26 cellular contexts compared by ENCODE assay signal in the genomic region with DNA sequence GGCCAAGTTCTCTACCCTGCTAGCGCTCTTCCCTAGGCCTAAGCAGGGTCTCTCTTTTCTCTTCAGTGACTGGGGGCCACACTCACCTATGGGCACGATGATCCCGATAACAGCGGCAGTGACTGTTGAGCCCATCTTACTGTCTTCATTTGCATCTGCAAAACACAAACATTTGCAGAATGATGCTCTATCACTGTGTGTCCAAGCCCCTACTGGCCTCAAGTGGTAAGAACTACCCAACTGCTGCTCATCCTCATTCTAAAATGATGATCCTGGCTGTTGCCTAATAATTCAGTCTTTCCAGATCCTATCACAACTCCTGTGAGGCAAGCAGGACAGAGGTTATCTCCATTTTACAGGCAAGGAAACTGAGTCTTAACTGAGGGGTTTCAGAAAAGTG. TPM values are rescaled to one million over a fixed set of nuclear protein-coding genes. Genes with fewer than 3 reads are reported as not detected.
DNase-seq lines count a peak whose midpoint lies in the region; ATAC-seq and TF ChIP-seq lines count a peak whose summit lies in the region.
"Had no signal": no experiment of that assay in that cellular context is flagged by ENCODE, and none has a peak within 500 bp of the region (broad histone marks: within the 10 kb centered on the region; RNA-seq: fewer than 3 reads in every experiment).

No MANE protein-coding gene starts in this region.

- no peak overlapping the region for H3K9ac ChIP-seq in IMR-90 (ENCODE audit: low read depth, low read length)

- no peaks in the 10 kb centered on the region for H3K9me3 ChIP-seq in IMR-90 (ENCODE audit: control insufficient read depth, insufficient read depth, low read length)
- H3K9me3 ChIP-seq: left lung, pancreas, right atrium auricular region, thoracic aorta had no signal

- H2BK15ac ChIP-seq in IMR-90 (ENCODE audit: low read depth, low read length), result peak overlapping the region; percentile 73; the same call in 1 of the 3 replicates

- H4K91ac ChIP-seq in IMR-90 (ENCODE audit: insufficient read depth, low read depth, low read length), result peak overlapping the region; percentile 53; the same call in 1 of the 2 replicates

- no peaks in the 10 kb centered on the region for H3K9me2 ChIP-seq in GM23338 (ENCODE audit: insufficient read depth)

- no peaks in the 10 kb centered on the region for H3K27me3 Mint-ChIP-seq in nephron progenitor cell (ENCODE audit: low read depth, poor library complexity)
- peaks cover 8% of the 10 kb centered on the region for H3K27me3 Mint-ChIP-seq in GM23338 (ENCODE audit: insufficient read depth, low read depth, poor library complexity)
- H3K27me3 Mint-ChIP-seq: activated naive CD4-positive, alpha-beta T cell treated with anti-CD3 and anti-CD28 coated beads, Interleukin-2, amount 10 ng/mL, durations not matched to agents 7 days and 5 days; CD4-positive, CD25-positive, alpha-beta regulatory T cell; naive thymus-derived CD8-positive, alpha-beta T cell had no signal

- dilution Hi-C loops in IMR-90 (cut with HindIII; ENCODE audit: low sequenced_read_pairs, unreplicated experiment), result no loop called here

- no peak overlapping the region for H3K4me3 ChIP-seq in GM12864 (ENCODE audit: low read depth, low read length)
- no peak overlapping the region for H3K4me3 ChIP-seq in IMR-90 (ENCODE audit: insufficient read depth, low read depth, low read length)
- H3K4me3 ChIP-seq in choroid plexus epithelial cell (ENCODE audit: low read depth, low read length), result no peak overlapping the region
- H3K4me3 ChIP-seq in GM23338, result no peak overlapping the region
- H3K4me3 ChIP-seq: left lung, pancreas, right atrium auricular region, thoracic aorta had no signal

- H3K27me3 ChIP-seq in IMR-90 (ENCODE audit: control insufficient read depth, insufficient read depth, low read length) (no peaks in the 10 kb centered on the region), GM23338 (ENCODE audit: insufficient read depth) (no peaks in the 10 kb centered on the region)
- H3K27me3 ChIP-seq: left lung, pancreas, right atrium auricular region had no signal

- no peak for TF ChIP-seq POLR2A in IMR-90 (IDR thresholded peaks at IDR 0.05; ENCODE audit: low read depth, low read length)

- no peaks in the 10 kb centered on the region for H3K79me2 ChIP-seq in GM23338 (replicated peaks; ENCODE audit: insufficient read depth)

- DNase-seq in GM12864 (ENCODE audit: low read depth) (no peak), IMR-90 (no peak), choroid plexus epithelial cell (ENCODE audit: low read depth) (no peak), nephron progenitor cell (no peak), GM23338 (ENCODE audit: low spot score) (no peak), NCI-H2196 treated with DMSO at 0.1 percent for 48 hours (lab: John Stamatoyannopoulos, UW; ENCODE audit: unreplicated experiment) (no peak)
- DNase-seq in stimulated activated CD4-positive, alpha-beta T cell treated with anti-CD3 and anti-CD28 coated beads, Interleukin-12 subunit alpha, Interleukin-12 subunit beta, amount 100 ng/mL, for 4 hours, result no peak
- DNase-seq: activated CD4-positive, alpha-beta T cell treated with anti-CD3 and anti-CD28 coated beads for 4 hours; activated naive CD4-positive, alpha-beta T cell treated with anti-CD3 and anti-CD28 coated beads, Interleukin-2, amount 10 ng/mL, durations not matched to agents 7 days and 5 days; anterior cingulate cortex; caudate nucleus; CD4-positive, CD25-positive, alpha-beta regulatory T cell; head of caudate nucleus; Karpas-422; left lung; MV-4-11; naive thymus-derived CD8-positive, alpha-beta T cell; NCI-H187; NCI-H526 treated with DMSO at 0.1 percent for 48 hours; pancreas; RPMI8226; stimulated activated CD4-positive, alpha-beta T cell treated with anti-CD3 and anti-CD28 coated beads, Interleukin-4, amount 100 ng/mL, for 4 hours; stimulated activated naive CD8-positive, alpha-beta T cell treated with anti-CD3 and anti-CD28 coated beads, Interleukin-15, Interleukin-2, amounts not matched to agents 100 U/mL and 50 U/mL, for 24 hours; T-helper 2 cell had no signal

- no peaks in the 10 kb centered on the region for H3K9me3 Mint-ChIP-seq in nephron progenitor cell
- no peaks in the 10 kb centered on the region for H3K9me3 Mint-ChIP-seq in GM23338
- H3K9me3 Mint-ChIP-seq: activated naive CD4-positive, alpha-beta T cell treated with anti-CD3 and anti-CD28 coated beads, Interleukin-2, amount 10 ng/mL, durations not matched to agents 7 days and 5 days; CD4-positive, CD25-positive, alpha-beta regulatory T cell; naive thymus-derived CD8-positive, alpha-beta T cell had no signal

- CTCF ChIA-PET in IMR-90 (lab: Yijun Ruan, JAX), result interaction anchor here (0.5 to 0.6 kb wide), 3 partner anchors 51 to 403 kb away, joined by 3 to 5 read pairs (median 4); no protein-coding TSS in a partner anchor

- peaks cover 16% of the 10 kb centered on the region for H3K4me1 Mint-ChIP-seq in nephron progenitor cell
- no peaks in the 10 kb centered on the region for H3K4me1 Mint-ChIP-seq in GM23338
- H3K4me1 Mint-ChIP-seq: activated naive CD4-positive, alpha-beta T cell treated with anti-CD3 and anti-CD28 coated beads, Interleukin-2, amount 10 ng/mL, durations not matched to agents 7 days and 5 days; CD4-positive, CD25-positive, alpha-beta regulatory T cell; naive thymus-derived CD8-positive, alpha-beta T cell had no signal

- peak overlapping the region; percentile 55 for H2AK5ac ChIP-seq in IMR-90 (ENCODE audit: low read depth, low read length)

- no peak overlapping the region for H4K5ac ChIP-seq in IMR-90 (ENCODE audit: low read depth, low read length)

- peak overlapping the region; percentile 34 for H3K27ac Mint-ChIP-seq in nephron progenitor cell
- H3K27ac Mint-ChIP-seq in GM23338, result no peak overlapping the region
- H3K27ac Mint-ChIP-seq: activated naive CD4-positive, alpha-beta T cell treated with anti-CD3 and anti-CD28 coated beads, Interleukin-2, amount 10 ng/mL, durations not matched to agents 7 days and 5 days; CD4-positive, CD25-positive, alpha-beta regulatory T cell; naive thymus-derived CD8-positive, alpha-beta T cell had no signal

- H2BK20ac ChIP-seq in IMR-90 (ENCODE audit: low read depth, low read length), result peak overlapping the region; percentile 74; the same call in 1 of the 2 replicates

- H3K56ac ChIP-seq in IMR-90 (ENCODE audit: extremely low read depth, insufficient read depth, low read length), result no peak overlapping the region

- peak overlapping the region; percentile 21; the same call in 1 of the 2 replicates for H3K14ac ChIP-seq in IMR-90 (replicated peaks; ENCODE audit: low read depth, low read length)

- in situ Hi-C loops in IMR-90 (cut with MboI; ENCODE audit: low sequenced_read_pairs), result no loop called here

- H3F3A ChIP-seq in GM23338 (replicated peaks; ENCODE audit: low read depth), result peaks cover 6% of the 10 kb centered on the region

- no TSS peak for BruUV-seq in IMR-90 (replicated peaks; lab: Mats Ljungman, UMichigan)

- H3K36me3 Mint-ChIP-seq in nephron progenitor cell (ENCODE audit: low read depth) (peaks cover 39% of the 10 kb centered on the region), GM23338 (ENCODE audit: low read depth) (peaks cover 92% of the 10 kb centered on the region)

- TF ChIP-seq RAD21 in IMR-90 (IDR thresholded peaks at IDR 0.05; ENCODE audit: low read length), result no peak

- ATAC-seq in IMR-90 (ENCODE audit: low read depth) (no peak), GM23338 (no peak)
- ATAC-seq: left lung; naive thymus-derived CD8-positive, alpha-beta T cell; pancreas; stimulated activated naive CD8-positive, alpha-beta T cell treated with anti-CD3 and anti-CD28 coated beads, Interleukin-15, Interleukin-2, amounts not matched to agents 100 U/mL and 50 U/mL, for 24 hours had no signal

- H3K4me1 ChIP-seq in IMR-90 (ENCODE audit: control insufficient read depth, insufficient read depth, low read length) (peaks cover 6% of the 10 kb centered on the region; the same call in 1 of the 2 replicates), GM23338 (ENCODE audit: insufficient read depth) (no peaks in the 10 kb centered on the region)
- H3K4me1 ChIP-seq: left lung had no signal

- H3K4me2 ChIP-seq in IMR-90 (ENCODE audit: low read depth, low read length) (no peak overlapping the region), GM23338 (no peak overlapping the region)

- H2AFZ ChIP-seq in IMR-90 (replicated peaks; ENCODE audit: low read length, poor library complexity), result no peak overlapping the region
- H2AFZ ChIP-seq in GM23338, result no peak overlapping the region

- intact Hi-C loops in IMR-90 (cut with micrococcal nuclease), result no loop called here

- 0 out of 2 replicates have a peak overlapping the region, but pooled peaks have one; percentile 81 for H2BK120ac ChIP-seq in IMR-90 (ENCODE audit: low read depth, low read length)

- H3K79me1 ChIP-seq in IMR-90 (ENCODE audit: low read depth in 1 of 2, low read length in 2 of 2), result no peaks in the 10 kb centered on the region

- H4K20me1 ChIP-seq in IMR-90 (ENCODE audit: insufficient read depth, low read length) (no peaks in the 10 kb centered on the region), GM23338 (replicated peaks; ENCODE audit: insufficient read depth) (peaks cover 21% of the 10 kb centered on the region)

- H3K23ac ChIP-seq in IMR-90 (ENCODE audit: low read depth, low read length), result no peak overlapping the region

- H3K36me3 ChIP-seq in IMR-90 (ENCODE audit: control insufficient read depth, insufficient read depth, low read length) (0 out of 2 replicates have a peak, but pooled peaks cover 1% of the 10 kb centered on the region), GM23338 (ENCODE audit: insufficient read depth) (peaks cover 79% of the 10 kb centered on the region)
- H3K36me3 ChIP-seq: pancreas, right atrium auricular region, thoracic aorta had no signal

- H3K4ac ChIP-seq in IMR-90 (ENCODE audit: low read depth, low read length), result peak overlapping the region; percentile 85; the same call in 1 of the 2 replicates

- peak; percentile 33 for TF ChIP-seq CTCF in GM12864 (IDR thresholded peaks at IDR 0.05; ENCODE audit: low read depth, low read length, missing control alignments)
- TF ChIP-seq CTCF in IMR-90 (conservative IDR thresholded peaks at IDR 0.05; ENCODE audit: low read depth, low read length), result 0 out of 2 replicates have a peak, but pooled peaks have one; percentile 9
- peak; percentile 27 for TF ChIP-seq CTCF in choroid plexus epithelial cell (conservative IDR thresholded peaks at IDR 0.05; ENCODE audit: low read depth, low read length)
- TF ChIP-seq CTCF in nephron progenitor cell (IDR thresholded peaks at IDR 0.05), result no peak
- TF ChIP-seq CTCF in GM23338 (conservative IDR thresholded peaks at IDR 0.05; ENCODE audit: low read depth in 2 of 2), result no peak; a peak in 1 of 4 replicates

- H4K8ac ChIP-seq in IMR-90 (ENCODE audit: low read depth in 2 of 2, low read length in 2 of 2), result no peak overlapping the region; a peak in 1 of 4 replicates

- POLR2A ChIA-PET in IMR-90 (lab: Charles Lee; ENCODE audit: unreplicated experiment), result no interaction called here

- H2AK9ac ChIP-seq in IMR-90 (replicated peaks; ENCODE audit: low read depth, low read length, poor library complexity), result no peak overlapping the region

- peaks cover 25% of the 10 kb centered on the region for H3K9me1 ChIP-seq in IMR-90 (ENCODE audit: insufficient read depth, low read length)

- H3K4me3 Mint-ChIP-seq in nephron progenitor cell, result no peak overlapping the region
- no peak overlapping the region for H3K4me3 Mint-ChIP-seq in GM23338
- H3K4me3 Mint-ChIP-seq: activated naive CD4-positive, alpha-beta T cell treated with anti-CD3 and anti-CD28 coated beads, Interleukin-2, amount 10 ng/mL, durations not matched to agents 7 days and 5 days; CD4-positive, CD25-positive, alpha-beta regulatory T cell; naive thymus-derived CD8-positive, alpha-beta T cell had no signal

- H2BK5ac ChIP-seq in IMR-90 (ENCODE audit: low read depth, low read length, poor library complexity, severe bottlenecking), result peak overlapping the region; percentile 91

- H3K27ac ChIP-seq in IMR-90 (ENCODE audit: insufficient read depth, low read length), result peak overlapping the region; percentile 21
- no peak overlapping the region for H3K27ac ChIP-seq in GM23338 (ENCODE audit: low read depth)
- H3K27ac ChIP-seq: left lung, pancreas, right atrium auricular region, thoracic aorta had no signal

- no peak overlapping the region for H3K18ac ChIP-seq in IMR-90 (ENCODE audit: low read depth, low read length)

- 95% methylated on average over 4 of the region's 4 CpGs; no CpG with 5 or more reads in 1 of the 2 experiments for WGBS in IMR-90 (ENCODE audit: extremely low coverage in 2 of 2, insufficient read length in 1 of 2), 2 experiments

RNA-seq across cellular contexts. Expression of a gene that starts 16.7 kb away (rescaled TPM):
- total RNA-seq in IMR-90 (2012; rRNA removed), result 3.8 and 26.4 TPM in 2 replicates
- polyA plus RNA-seq in IMR-90 (2012; rRNA removed) (19.0 and 26.3 TPM in 2 replicates), GM23338 (2016; fragmentation: Nextera tagmentation; extraction: Ambion mirVana) (181 and 185 TPM in 2 replicates)
- 2.2 and 3.2 TPM in 2 replicates for polyA plus RNA-seq in IMR-90 (2012; cell fraction: cytosol; rRNA removed)
- 0.38 and 5.7 TPM in 2 replicates for polyA plus RNA-seq in IMR-90 (2012; cell fraction: nucleus; rRNA removed; ENCODE audit: low replicate concordance)
- 79.3 and 110 TPM in 2 replicates for total RNA-seq in GM23338 (2014; rRNA removed; shearing (Covaris generic))

RNA-seq across cellular contexts. Expression of a gene that starts 34.6 kb away (rescaled TPM):
- total RNA-seq in IMR-90 (2012; rRNA removed), result 37.5 and 41.0 TPM in 2 replicates
- 55.5 and 58.9 TPM in 2 replicates for polyA plus RNA-seq in IMR-90 (2012; rRNA removed)
- 29.8 and 38.7 TPM in 2 replicates for polyA plus RNA-seq in IMR-90 (2012; cell fraction: cytosol; rRNA removed)
- 40.0 and 112 TPM in 2 replicates for polyA plus RNA-seq in IMR-90 (2012; cell fraction: nucleus; rRNA removed; ENCODE audit: low replicate concordance)
- 39.5 and 59.8 TPM in 2 replicates for total RNA-seq in GM23338 (2014; rRNA removed; shearing (Covaris generic))
- polyA plus RNA-seq in GM23338 (2016; fragmentation: Nextera tagmentation; extraction: Ambion mirVana), result 74.7 and 84.1 TPM in 2 replicates

RNA-seq across cellular contexts. Expression of a gene that starts 58.4 kb away (rescaled TPM):
- 14.2 and 16.0 TPM in 2 replicates for total RNA-seq in IMR-90 (2012; rRNA removed)
- 13.6 and 15.8 TPM in 2 replicates for polyA plus RNA-seq in IMR-90 (2012; rRNA removed)
- polyA plus RNA-seq in IMR-90 (2012; cell fraction: cytosol; rRNA removed), result 7.7 and 11.3 TPM in 2 replicates
- 5.3 and 8.3 TPM in 2 replicates for polyA plus RNA-seq in IMR-90 (2012; cell fraction: nucleus; rRNA removed; ENCODE audit: low replicate concordance)
- total RNA-seq in GM23338 (2014; rRNA removed; shearing (Covaris generic)), result 30.6 and 30.9 TPM in 2 replicates
- polyA plus RNA-seq in GM23338 (2016; fragmentation: Nextera tagmentation; extraction: Ambion mirVana), result 9.6 and 11.2 TPM in 2 replicates

Comparison
In these comparisons a context has a peak if more than half of its experiments do, and no peak if none do; other contexts are left out.
1. CTCF ChIP-seq: peak in GM12864 (single experiment), IMR-90 (single experiment) and choroid plexus epithelial cell (single experiment); none in nephron progenitor cell (single experiment) and GM23338 (0 of 2).